11 cellular contexts compared by ENCODE assay signal in genomic region chr12:120444676-120445075, GRCh38. TPM values are rescaled to one million over a fixed set of nuclear protein-coding genes. Genes with fewer than 3 reads are reported as not detected.
DNase-seq lines count a peak whose midpoint lies in the region; ATAC-seq and TF ChIP-seq lines count a peak whose summit lies in the region.
"Had no signal": no experiment of that assay in that cellular context is flagged by ENCODE, and none has a peak within 500 bp of the region (broad histone marks: within the 10 kb centered on the region; RNA-seq: fewer than 3 reads in every experiment).

No MANE protein-coding gene starts in this region.

- no peak for DNase-seq in stimulated activated naive CD8-positive, alpha-beta T cell treated with anti-CD3 and anti-CD28 coated beads, Interleukin-15, Interleukin-2, amounts not matched to agents 100 U/mL and 50 U/mL, for 24 hours
- DNase-seq in glutamatergic neuron = no peak
- DNase-seq in activated effector memory CD4-positive, alpha-beta T cell treated with Interleukin-2 at 50 U/mL for 16 hours = no peak
- no peak for DNase-seq in DMS153 (lab: John Stamatoyannopoulos, UW)
- DNase-seq in HK-2 (ENCODE audit: unreplicated experiment) = no peak
- DNase-seq: activated naive CD4-positive, alpha-beta T cell treated with Interleukin-2 at 50 U/mL for 16 hours; hippocampal formation; NCI-H1105 treated with DMSO at 0.1 percent for 48 hours had no signal

- no peaks in the 10 kb centered on the region for H3K27me3 ChIP-seq in SU-DHL-6 (ENCODE audit: low read length)

- TF ChIP-seq CTCF in SU-DHL-6 (IDR thresholded peaks at IDR 0.05; ENCODE audit: insufficient read depth, low read length, poor library complexity, severe bottlenecking) = no peak
- no peak for TF ChIP-seq CTCF in glutamatergic neuron (IDR thresholded peaks at IDR 0.05; ENCODE audit: partially characterized antibody, unreplicated experiment)

- H3K9me3 ChIP-seq in SU-DHL-6 (ENCODE audit: insufficient read depth, low read length) = no peaks in the 10 kb centered on the region

- peaks cover 78% of the 10 kb centered on the region for H3K36me3 Mint-ChIP-seq in stimulated activated naive CD8-positive, alpha-beta T cell treated with anti-CD3 and anti-CD28 coated beads, Interleukin-15, Interleukin-2, amounts not matched to agents 100 ng/mL and 50 ng/mL, for 24 hours (ENCODE audit: low read depth)
- no peaks in the 10 kb centered on the region for H3K36me3 Mint-ChIP-seq in glutamatergic neuron (ENCODE audit: unreplicated experiment)

- no peaks in the 10 kb centered on the region for H4K20me1 ChIP-seq in SU-DHL-6 (ENCODE audit: low read depth, low read length)

- H3F3A ChIP-seq in SU-DHL-6 (ENCODE audit: insufficient read depth) = peaks cover 13% of the 10 kb centered on the region

- no peak overlapping the region for H2AFZ ChIP-seq in SU-DHL-6 (ENCODE audit: low read depth, low read length, severe bottlenecking)

- peak overlapping the region; percentile 78 for H3K4me2 ChIP-seq in SU-DHL-6 (ENCODE audit: low read depth, low read length, poor library complexity, severe bottlenecking)

- peak overlapping the region; percentile 90; the same call in 1 of the 2 replicates for H3K9ac ChIP-seq in SU-DHL-6 (ENCODE audit: low read length)

- no peaks in the 10 kb centered on the region for H3K36me3 ChIP-seq in SU-DHL-6 (ENCODE audit: low read length)

- H3K79me2 ChIP-seq in SU-DHL-6 (ENCODE audit: insufficient read depth, low read length) = peaks cover 55% of the 10 kb centered on the region

- peaks cover 59% of the 10 kb centered on the region for H3K4me1 Mint-ChIP-seq in stimulated activated naive CD8-positive, alpha-beta T cell treated with anti-CD3 and anti-CD28 coated beads, Interleukin-15, Interleukin-2, amounts not matched to agents 100 ng/mL and 50 ng/mL, for 24 hours (ENCODE audit: low read depth)
- peaks cover 3% of the 10 kb centered on the region for H3K4me1 Mint-ChIP-seq in glutamatergic neuron (ENCODE audit: low read depth, unreplicated experiment)

- no peak overlapping the region for H3K27ac ChIP-seq in SU-DHL-6 (ENCODE audit: low read depth, low read length)

- peak overlapping the region; percentile 99 for H3K4me3 Mint-ChIP-seq in stimulated activated naive CD8-positive, alpha-beta T cell treated with anti-CD3 and anti-CD28 coated beads, Interleukin-15, Interleukin-2, amounts not matched to agents 100 ng/mL and 50 ng/mL, for 24 hours
- peak overlapping the region; percentile 99 for H3K4me3 Mint-ChIP-seq in glutamatergic neuron (ENCODE audit: unreplicated experiment)

- no peaks in the 10 kb centered on the region for H3K9me3 Mint-ChIP-seq in stimulated activated naive CD8-positive, alpha-beta T cell treated with anti-CD3 and anti-CD28 coated beads, Interleukin-15, Interleukin-2, amounts not matched to agents 100 ng/mL and 50 ng/mL, for 24 hours
- H3K9me3 Mint-ChIP-seq in glutamatergic neuron (ENCODE audit: unreplicated experiment) = peaks cover 9% of the 10 kb centered on the region

- H3K27ac Mint-ChIP-seq in stimulated activated naive CD8-positive, alpha-beta T cell treated with anti-CD3 and anti-CD28 coated beads, Interleukin-15, Interleukin-2, amounts not matched to agents 100 ng/mL and 50 ng/mL, for 24 hours = peak overlapping the region; percentile 97
- no peak overlapping the region for H3K27ac Mint-ChIP-seq in glutamatergic neuron (ENCODE audit: unreplicated experiment)

- H3K9me2 ChIP-seq in SU-DHL-6 (replicated peaks; ENCODE audit: insufficient read depth, low read length) = no peaks in the 10 kb centered on the region

- H3K27me3 Mint-ChIP-seq in stimulated activated naive CD8-positive, alpha-beta T cell treated with anti-CD3 and anti-CD28 coated beads, Interleukin-15, Interleukin-2, amounts not matched to agents 100 ng/mL and 50 ng/mL, for 24 hours = peaks cover 4% of the 10 kb centered on the region
- peaks cover 6% of the 10 kb centered on the region for H3K27me3 Mint-ChIP-seq in glutamatergic neuron (ENCODE audit: unreplicated experiment)

- ATAC-seq in stimulated activated naive CD8-positive, alpha-beta T cell treated with anti-CD3 and anti-CD28 coated beads, Interleukin-15, Interleukin-2, amounts not matched to agents 100 U/mL and 50 U/mL, for 24 hours = no peak
- ATAC-seq in HG03565 (IDR thresholded peaks at IDR 0.05; ENCODE audit: unreplicated experiment) = no peak

- no peak overlapping the region for H3K4me3 ChIP-seq in SU-DHL-6 (ENCODE audit: insufficient read depth, low read length, poor library complexity, severe bottlenecking)

RNA-seq across cellular contexts. Expression of gene TRIAP1, which starts 1.5 kb away (rescaled TPM):
- total RNA-seq in glutamatergic neuron (ENCODE audit: unreplicated experiment) = 25.2 TPM

RNA-seq across cellular contexts. Expression of gene GATC, which starts 1.6 kb away (rescaled TPM):
- total RNA-seq in glutamatergic neuron (ENCODE audit: unreplicated experiment) = 16.8 TPM

RNA-seq across cellular contexts. Expression of gene COX6A1, which starts 6.8 kb away (rescaled TPM):
- 405 TPM for total RNA-seq in glutamatergic neuron (ENCODE audit: unreplicated experiment)

RNA-seq across cellular contexts. Expression of gene SRSF9, which starts 24.9 kb away (rescaled TPM):
- 210 TPM for total RNA-seq in glutamatergic neuron (ENCODE audit: unreplicated experiment)

RNA-seq across cellular contexts. Expression of gene DYNLL1, which starts 51.2 kb away (rescaled TPM):
- 403 TPM for total RNA-seq in glutamatergic neuron (ENCODE audit: unreplicated experiment)
